13 cellular contexts compared by ENCODE assay signal in genomic region chr3:14410106-14410500, GRCh38. TPM values are rescaled to one million over a fixed set of nuclear protein-coding genes. Genes with fewer than 3 reads are reported as not detected.
DNase-seq lines count a peak whose midpoint lies in the region; ATAC-seq and TF ChIP-seq lines count a peak whose summit lies in the region.
"Had no signal": no experiment of that assay in that cellular context is flagged by ENCODE, and none has a peak within 500 bp of the region (broad histone marks: within the 10 kb centered on the region; RNA-seq: fewer than 3 reads in every experiment).

No MANE protein-coding gene starts in this region.

- TF ChIP-seq RAD21 in SK-N-SH (IDR thresholded peaks at IDR 0.05; ENCODE audit: low read length): no peak

- H3K9ac ChIP-seq in SK-N-SH: peak overlapping the region; percentile 32; the same call in 1 of the 2 replicates
- H3K9ac ChIP-seq in skeletal muscle tissue (ENCODE audit: low read depth in 1 of 3, low read length in 3 of 3): peak overlapping the region in 1 of 3 donors; percentile 33

- no peaks in the 10 kb centered on the region for H3F3A ChIP-seq in SK-N-SH (replicated peaks; ENCODE audit: insufficient read depth)

- DNase-seq in SK-N-SH: no peak
- peak; percentile 48 for DNase-seq in NB4 (ENCODE audit: low read depth)
- no peak for DNase-seq in ascending aorta (ENCODE audit: low spot score in 2 of 2)
- DNase-seq in NCI-H446 (lab: John Stamatoyannopoulos, UW): no peak
- DNase-seq in hypothalamus (lab: John Stamatoyannopoulos, UW): no peak
- DNase-seq: activated CD4-positive, alpha-beta T cell treated with anti-CD3 and anti-CD28 coated beads, Interleukin-2, amount 50 U/mL, for 4 hours; DMS153; naive B cell; small intestine had no signal

- H3K4me1 ChIP-seq in SK-N-SH (ENCODE audit: control insufficient read depth in 1 of 2, insufficient read depth in 2 of 2, low read depth in 1 of 2, low read length in 1 of 2): peaks cover 19 to 25% of the 10 kb centered on the region in 2 experiments; a peak in 3 of 4 replicates
- peaks cover 8 to 18% of the 10 kb centered on the region in 2 donors for H3K4me1 ChIP-seq in ascending aorta
- H3K4me1 ChIP-seq in skeletal muscle tissue (ENCODE audit: control insufficient read depth in 3 of 3, insufficient read depth in 3 of 3, low read length in 3 of 3): peaks cover 25 to 63% (median 51%) of the 10 kb centered on the region in 3 donors

- peaks cover 19% of the 10 kb centered on the region for H4K20me1 ChIP-seq in SK-N-SH (ENCODE audit: insufficient read depth)

- peaks cover 0 to 3% of the 10 kb centered on the region in 2 experiments for H3K36me3 ChIP-seq in SK-N-SH (replicated peaks in 1 of 2; ENCODE audit: control insufficient read depth in 1 of 2, insufficient read depth in 2 of 2, low read length in 1 of 2)
- H3K36me3 ChIP-seq in ascending aorta: peaks cover 0 to 6% of the 10 kb centered on the region in 2 donors
- peaks cover 0 to 18% (median 0%) of the 10 kb centered on the region in 3 donors for H3K36me3 ChIP-seq in skeletal muscle tissue (ENCODE audit: control insufficient read depth in 3 of 3, insufficient read depth in 3 of 3, low read length in 3 of 3)

- CTCF ChIA-PET in SK-N-SH (lab: Yijun Ruan, JAX): no interaction called here

- H3K9me3 ChIP-seq in SK-N-SH: no peaks in the 10 kb centered on the region
- no peaks in the 10 kb centered on the region for H3K9me3 ChIP-seq in ascending aorta
- H3K9me3 ChIP-seq in skeletal muscle tissue (ENCODE audit: control insufficient read depth in 3 of 3, low read length in 3 of 3): no peaks in the 10 kb centered on the region

- peaks cover 85% of the 10 kb centered on the region for H3K79me2 ChIP-seq in SK-N-SH (ENCODE audit: insufficient read depth)

- H3K9me2 ChIP-seq in SK-N-SH: no peaks in the 10 kb centered on the region

- TF ChIP-seq CTCF in SK-N-SH (IDR thresholded peaks at IDR 0.05): no peak
- no peak for TF ChIP-seq CTCF in NB4 (IDR thresholded peaks at IDR 0.05; ENCODE audit: low read depth, low read length)
- no peak for TF ChIP-seq CTCF in ascending aorta (IDR thresholded peaks at IDR 0.05)

- WGBS in SK-N-SH (ENCODE audit: low lambda C conversion rate): 80% methylated on average over 5 of the region's 5 CpGs

- H3K27ac ChIP-seq in SK-N-SH (ENCODE audit: low read depth in 2 of 2, low read length in 1 of 2) (peak overlapping the region in 1 of 2 experiments; percentile 67; a peak in 2 of 4 replicates), ascending aorta (peak overlapping the region; percentile 43 to 58), skeletal muscle tissue (ENCODE audit: low read depth, low read length) (peak overlapping the region; percentile 10)
- H3K27ac ChIP-seq: 22Rv1 had no signal

- TF ChIP-seq EP300 in SK-N-SH (IDR thresholded peaks at IDR 0.05; ENCODE audit: borderline replicate concordance in 1 of 2, low read depth in 1 of 2, low read length in 1 of 2): no peak

- TF ChIP-seq POLR2A in NB4 (IDR thresholded peaks at IDR 0.05; ENCODE audit: extremely low read depth, insufficient read length): no peak

- peak overlapping the region; percentile 57 for H3K4me2 ChIP-seq in SK-N-SH

- H3K4me3 ChIP-seq in SK-N-SH (ENCODE audit: low read depth in 2 of 2, low read length in 1 of 2) (no peak overlapping the region), NB4 (ENCODE audit: low read depth, low read length) (peak overlapping the region; percentile 26), ascending aorta (no peak overlapping the region), skeletal muscle tissue (ENCODE audit: low read length in 3 of 3) (no peak overlapping the region)

- POLR2A ChIA-PET in SK-N-SH (lab: Yijun Ruan, JAX): no interaction called here

- intact Hi-C loops in ascending aorta (cut with DNase I): no loop called here

- H3K27me3 ChIP-seq in SK-N-SH (ENCODE audit: insufficient read depth): no peaks in the 10 kb centered on the region
- no peaks in the 10 kb centered on the region for H3K27me3 ChIP-seq in ascending aorta
- H3K27me3 ChIP-seq in skeletal muscle tissue (ENCODE audit: control insufficient read depth in 3 of 3, insufficient read depth in 3 of 3, low read length in 3 of 3): no peaks in the 10 kb centered on the region

- H2AFZ ChIP-seq in SK-N-SH (ENCODE audit: low read depth): no peak overlapping the region

- ATAC-seq in SK-N-SH treated with all-trans-retinoic acid at 6 μM for 48 hours: no peak
- ATAC-seq in GM18861 (IDR thresholded peaks at IDR 0.05; ENCODE audit: unreplicated experiment): no peak

TF ChIP-seq in SK-N-SH, 30 proteins besides CTCF, POLR2A, EP300 and RAD21 (continues in another document):
- TF ChIP-seq CHD2 (IDR thresholded peaks at IDR 0.05; ENCODE audit: low read length, partially characterized antibody) (no peak), ELF1 (IDR thresholded peaks at IDR 0.05) (no peak), NFIC (IDR thresholded peaks at IDR 0.05; ENCODE audit: borderline replicate concordance) (no peak), FOXM1 (IDR thresholded peaks at IDR 0.05; ENCODE audit: low read depth) (no peak), IRF3 (IDR thresholded peaks at IDR 0.05; ENCODE audit: low read depth, low read length) (no peak), RFX5 (IDR thresholded peaks at IDR 0.05; ENCODE audit: low read length) (no peak), FOSL2 (IDR thresholded peaks at IDR 0.05; ENCODE audit: borderline replicate concordance, low read depth) (no peak), FOXJ3 (CRISPR knock-in tag; IDR thresholded peaks at IDR 0.05) (no peak), GATA2 (CRISPR knock-in tag; IDR thresholded peaks at IDR 0.05) (no peak), RXRA (IDR thresholded peaks at IDR 0.05; ENCODE audit: borderline replicate concordance, low read depth) (no peak), MEF2A (IDR thresholded peaks at IDR 0.05; ENCODE audit: borderline replicate concordance, low read depth) (no peak)

TF ChIP-seq in SK-N-SH treated with all-trans-retinoic acid at 6 μM for 48 hours, 23 proteins besides CTCF, POLR2A, EP300 and RAD21 (continues in another document):
- TF ChIP-seq ZNF8 (CRISPR knock-in tag; IDR thresholded peaks at IDR 0.05) (no peak), CREB5 (CRISPR knock-in tag; IDR thresholded peaks at IDR 0.05; ENCODE audit: low read depth) (no peak), POU6F1 (CRISPR knock-in tag; IDR thresholded peaks at IDR 0.05; ENCODE audit: borderline replicate concordance, low read depth) (no peak), TOX (CRISPR knock-in tag; IDR thresholded peaks at IDR 0.05; ENCODE audit: borderline replicate concordance) (no peak), ISL1 (CRISPR knock-in tag; IDR thresholded peaks at IDR 0.05) (no peak), RARB (CRISPR knock-in tag; IDR thresholded peaks at IDR 0.05) (no peak), PATZ1 (CRISPR knock-in tag; IDR thresholded peaks at IDR 0.05; ENCODE audit: borderline replicate concordance) (no peak)

RNA-seq across cellular contexts. Expression of gene SLC6A6, which starts 7.7 kb away (rescaled TPM):
- 19.1 and 22.0 TPM in 2 replicates for polyA plus RNA-seq in SK-N-SH (2012; rRNA removed)
- 13.1 and 16.4 TPM in 2 replicates for polyA plus RNA-seq in SK-N-SH (2012; cell fraction: cytosol; rRNA removed)
- 30.9 and 43.9 TPM in 2 replicates for polyA plus RNA-seq in SK-N-SH (2012; cell fraction: nucleus; rRNA removed)
- total RNA-seq in ascending aorta (78.1 TPM), skeletal muscle tissue (5.7 TPM)

Comparison
In these comparisons a context has a peak if more than half of its experiments do, and no peak if none do; other contexts are left out.
1. RNA of gene SLC6A6, which starts 7.7 kb away (total RNA-seq): 78.1 TPM in ascending aorta (single experiment); 5.7 TPM in skeletal muscle tissue (single experiment); every median in the first group is over 10 times any median in the second.